In genomic region chr7:150769768-150770167, GRCh38 we compare ENCODE assay signal across 1 cellular context.
TF ChIP-seq lines count a peak whose summit lies in the region.

No MANE protein-coding gene starts in this region.

TF ChIP-seq in HepG2, 621 proteins besides CTCF, POLR2A, EP300 and RAD21 (continues in another document):
- TF ChIP-seq PAX8 (CRISPR knock-in tag; IDR thresholded peaks at IDR 0.05; ENCODE audit: borderline replicate concordance) = no peak
- TF ChIP-seq TBP (CRISPR knock-in tag; IDR thresholded peaks at IDR 0.05) = no peak
- TF ChIP-seq FOXP1 (IDR thresholded peaks at IDR 0.05) = no peak
- TF ChIP-seq FOXP1 (CRISPR knock-in tag; IDR thresholded peaks at IDR 0.05) = 0 out of 2 replicates have a peak, but pooled peaks have one; percentile 19
- TF ChIP-seq KLF11 (CRISPR knock-in tag; IDR thresholded peaks at IDR 0.05) = no peak
- no peak for TF ChIP-seq ZNF83 (CRISPR knock-in tag; IDR thresholded peaks at IDR 0.05; ENCODE audit: borderline replicate concordance)
- TF ChIP-seq ZNF432 (CRISPR knock-in tag; IDR thresholded peaks at IDR 0.05; ENCODE audit: borderline replicate concordance) = no peak
- no peak for TF ChIP-seq ZNF597 (CRISPR knock-in tag; IDR thresholded peaks at IDR 0.05)
- no peak for TF ChIP-seq ZNF839 (CRISPR knock-in tag; IDR thresholded peaks at IDR 0.05; ENCODE audit: borderline replicate concordance)
- no peak for TF ChIP-seq BATF2 (CRISPR knock-in tag; IDR thresholded peaks at IDR 0.05)
- TF ChIP-seq TRIM24 (CRISPR knock-in tag; IDR thresholded peaks at IDR 0.05) = 0 out of 2 replicates have a peak, but pooled peaks have one; percentile 51
- TF ChIP-seq ZNF850 (CRISPR knock-in tag; conservative IDR thresholded peaks at IDR 0.05) = no peak
- TF ChIP-seq MYC (CRISPR knock-in tag; IDR thresholded peaks at IDR 0.05; ENCODE audit: borderline replicate concordance) = no peak
- no peak for TF ChIP-seq KDM5A (IDR thresholded peaks at IDR 0.05; ENCODE audit: borderline replicate concordance, low read length)
- TF ChIP-seq HOXA9 (CRISPR knock-in tag; IDR thresholded peaks at IDR 0.05; ENCODE audit: borderline replicate concordance) = no peak
- TF ChIP-seq ZNF557 (CRISPR knock-in tag; IDR thresholded peaks at IDR 0.05) = no peak
- no peak for TF ChIP-seq MTF2 (CRISPR knock-in tag; IDR thresholded peaks at IDR 0.05; ENCODE audit: borderline replicate concordance)
- TF ChIP-seq SAFB2 (CRISPR knock-in tag; IDR thresholded peaks at IDR 0.05; ENCODE audit: borderline replicate concordance, low read depth) = no peak
- TF ChIP-seq AKNA (CRISPR knock-in tag; IDR thresholded peaks at IDR 0.05; ENCODE audit: borderline replicate concordance) = no peak
- no peak for TF ChIP-seq MAZ (IDR thresholded peaks at IDR 0.05; ENCODE audit: borderline replicate concordance, low read depth, low read length)
- TF ChIP-seq MAZ (CRISPR knock-in tag; IDR thresholded peaks at IDR 0.05; ENCODE audit: low read depth) = no peak
- TF ChIP-seq ZBTB2 (CRISPR knock-in tag; IDR thresholded peaks at IDR 0.05; ENCODE audit: low read depth) = no peak
- no peak for TF ChIP-seq MED8 (CRISPR knock-in tag; IDR thresholded peaks at IDR 0.05; ENCODE audit: insufficient replicate concordance)
- TF ChIP-seq NCOR1 (IDR thresholded peaks at IDR 0.05; ENCODE audit: borderline replicate concordance, low read length) = peak; percentile 64; the same call in 1 of the 2 replicates
- no peak for TF ChIP-seq ZKSCAN5 (CRISPR knock-in tag; IDR thresholded peaks at IDR 0.05)
- TF ChIP-seq MAX (IDR thresholded peaks at IDR 0.05) = no peak
- no peak for TF ChIP-seq DZIP1 (CRISPR knock-in tag; IDR thresholded peaks at IDR 0.05)
- TF ChIP-seq ZNF709 (CRISPR knock-in tag; IDR thresholded peaks at IDR 0.05) = no peak
- TF ChIP-seq ETV5 (CRISPR knock-in tag; IDR thresholded peaks at IDR 0.05; ENCODE audit: borderline replicate concordance) = no peak
- no peak for TF ChIP-seq HCFC1 (IDR thresholded peaks at IDR 0.05; ENCODE audit: low read depth, low read length)
- peak; percentile 83 for TF ChIP-seq ZMYM2 (CRISPR knock-in tag; IDR thresholded peaks at IDR 0.05)
- TF ChIP-seq ARID5B (CRISPR knock-in tag; IDR thresholded peaks at IDR 0.05) = peak; percentile 36; the same call in 1 of the 2 replicates
- TF ChIP-seq POGZ (CRISPR knock-in tag; IDR thresholded peaks at IDR 0.05) = peak; percentile 72
- no peak for TF ChIP-seq ZSCAN5A (CRISPR knock-in tag; IDR thresholded peaks at IDR 0.05; ENCODE audit: borderline replicate concordance)
- TF ChIP-seq FOXO1 (CRISPR knock-in tag; IDR thresholded peaks at IDR 0.05) = 0 out of 2 replicates have a peak, but pooled peaks have one; percentile 31
- TF ChIP-seq FOXO4 (CRISPR knock-in tag; conservative IDR thresholded peaks at IDR 0.05) = no peak
- peak; percentile 21; the same call in 1 of the 2 replicates for TF ChIP-seq NCOA2 (CRISPR knock-in tag; IDR thresholded peaks at IDR 0.05)
